Comparison of ENCODE assay signal across 8 cellular contexts in genomic region chr20:49167811-49168507, GRCh38. TPM values are rescaled to one million over a fixed set of nuclear protein-coding genes. Genes with fewer than 3 reads are reported as not detected.
A peak's percentile ranks its signal among the peaks of the same experiment; 100 is the strongest.
DNase-seq lines count a peak whose midpoint lies in the region; TF ChIP-seq lines count a peak whose summit lies in the region.
"Had no signal": no experiment of that assay in that cellular context is flagged by ENCODE, and none has a peak within 500 bp of the region (broad histone marks: within the 10 kb centered on the region; RNA-seq: fewer than 3 reads in every experiment).

No MANE protein-coding gene starts in this region.

- H3K9ac ChIP-seq in GM23248: no peak overlapping the region

- no peaks in the 10 kb centered on the region for H3K9me2 ChIP-seq in GM23248 (ENCODE audit: insufficient read depth)

- H3K79me2 ChIP-seq in GM23248 (ENCODE audit: insufficient read depth): peaks cover 100% of the 10 kb centered on the region

- peaks cover 5% of the 10 kb centered on the region; the same call in 1 of the 2 replicates for H3K36me3 ChIP-seq in GM23248 (ENCODE audit: low read depth)
- H3K36me3 ChIP-seq in stomach: peaks cover 11 to 41% (median 38%) of the 10 kb centered on the region in 4 donors

- H3K4me3 Mint-ChIP-seq in activated naive CD8-positive, alpha-beta T cell: peak overlapping the region; percentile 25
- H3K4me3 Mint-ChIP-seq in immature natural killer cell: peak overlapping the region in 3 of 5 donors; percentile 33 to 46 (median 42)

- no peaks in the 10 kb centered on the region for H3K9me3 Mint-ChIP-seq in activated naive CD8-positive, alpha-beta T cell (ENCODE audit: low read depth)
- no peaks in the 10 kb centered on the region for H3K9me3 Mint-ChIP-seq in immature natural killer cell

- peak overlapping the region; percentile 52 for H3K27ac Mint-ChIP-seq in activated naive CD8-positive, alpha-beta T cell
- H3K27ac Mint-ChIP-seq in immature natural killer cell: peak overlapping the region; percentile 39 to 87 (median 78)

- intact Hi-C loops in stomach (cut with DNase I; ENCODE audit: low total_unique reads): no loop called here

- 0 out of 2 replicates have a peak, but pooled peaks cover 9% of the 10 kb centered on the region for H4K20me1 ChIP-seq in GM23248 (ENCODE audit: insufficient read depth)

- H3K9me3 ChIP-seq in GM23248 (ENCODE audit: low read depth) (no peaks in the 10 kb centered on the region), stomach (no peaks in the 10 kb centered on the region)

- H3K4me3 ChIP-seq in GM23248: peak overlapping the region; percentile 34; the same call in 1 of the 2 replicates
- H3K4me3 ChIP-seq in stomach: no peak overlapping the region

- TF ChIP-seq CTCF in stomach (IDR thresholded peaks at IDR 0.05): no peak

- H2AFZ ChIP-seq in GM23248: no peak overlapping the region

- TF ChIP-seq POLR2A in stomach (IDR thresholded peaks at IDR 0.05): no peak

- H3K4me1 ChIP-seq in GM23248 (ENCODE audit: insufficient read depth) (peaks cover 22% of the 10 kb centered on the region), stomach (peaks cover 22 to 54% (median 41%) of the 10 kb centered on the region in 4 donors)

- in situ Hi-C loops in GM23248 (cut with MboI): no loop called here

- H3K4me2 ChIP-seq in GM23248 (ENCODE audit: unreplicated experiment): peak overlapping the region; percentile 47

- peaks cover 2% of the 10 kb centered on the region for H3K36me3 Mint-ChIP-seq in activated naive CD8-positive, alpha-beta T cell
- peaks cover 0 to 8% (median 3%) of the 10 kb centered on the region in 3 donors for H3K36me3 Mint-ChIP-seq in immature natural killer cell

- WGBS in GM23248 (ENCODE audit: low coverage in 1 of 2, low lambda C conversion rate in 2 of 2, missing lambda C conversion rate in 2 of 2), 2 experiments: 44 to 45% methylated on average over 5 of the region's 5 CpGs
- WGBS in stomach, 5 donors: 25 to 44% (median 35%) methylated on average over 5 of the region's 5 CpGs

- DNase-seq in GM23248: peak; percentile 70
- no peak for DNase-seq in immature natural killer cell
- DNase-seq in stomach: no peak
- no peak for DNase-seq in COR-L47 (lab: John Stamatoyannopoulos, UW)
- DNase-seq in stimulated activated CD4-positive, alpha-beta T cell treated with anti-CD3 and anti-CD28 coated beads, Interleukin-12 subunit alpha, Interleukin-12 subunit beta, amount 100 ng/mL, for 4 hours: no peak
- no peak for DNase-seq in COLO829 (ENCODE audit: low spot score)
- DNase-seq: NCI-H2107 had no signal

- H3K27ac ChIP-seq in GM23248 (peak overlapping the region; percentile 34), stomach (peak overlapping the region; percentile 14 to 44 (median 33))

- H3K27me3 ChIP-seq in GM23248 (replicated peaks; ENCODE audit: insufficient read depth): no peaks in the 10 kb centered on the region
- no peaks in the 10 kb centered on the region for H3K27me3 ChIP-seq in stomach

- H3K27me3 Mint-ChIP-seq in activated naive CD8-positive, alpha-beta T cell: no peaks in the 10 kb centered on the region
- peaks cover 0 to 3% (median 0%) of the 10 kb centered on the region in 3 donors for H3K27me3 Mint-ChIP-seq in immature natural killer cell (ENCODE audit: low read depth in 3 of 3)

- no peak for TF ChIP-seq EP300 in stomach (IDR thresholded peaks at IDR 0.05)

- peaks cover 23% of the 10 kb centered on the region for H3F3A ChIP-seq in GM23248 (ENCODE audit: insufficient read depth)

- peaks cover 66% of the 10 kb centered on the region for H3K4me1 Mint-ChIP-seq in activated naive CD8-positive, alpha-beta T cell (ENCODE audit: low read depth)
- H3K4me1 Mint-ChIP-seq in immature natural killer cell: peaks cover 40 to 64% of the 10 kb centered on the region in 2 donors

RNA-seq across cellular contexts. Expression of gene STAU1, which starts 20.2 kb away (rescaled TPM):
- total RNA-seq in GM23248 (2014; rRNA removed; shearing (Covaris generic)): 49.1 and 59.4 TPM in 2 replicates
- polyA plus RNA-seq in GM23248 (2016; fragmentation: Nextera tagmentation; extraction: Ambion mirVana) (76.2 and 78.2 TPM in 2 replicates), immature natural killer cell (10 to 100 TPM; 18.0 to 43.3 (median 18.2) TPM), stomach (10 to 100 TPM; 33.0 to 59.3 (median 38.4) TPM)
- total RNA-seq in stomach: 100 to 1,000 TPM in 1 of 5 donors, 10 to 100 TPM in 4; 33.9 to 129 (median 77.3) TPM

RNA-seq across cellular contexts. Expression of gene DDX27, which starts 51.3 kb away (rescaled TPM):
- 24.2 and 25.3 TPM in 2 replicates for total RNA-seq in GM23248 (2014; rRNA removed; shearing (Covaris generic))
- 35.6 and 36.3 TPM in 2 replicates for polyA plus RNA-seq in GM23248 (2016; fragmentation: Nextera tagmentation; extraction: Ambion mirVana)
- 10 to 100 TPM; 14.3 to 41.9 (median 18.7) TPM for polyA plus RNA-seq in immature natural killer cell
- 10 to 100 TPM; 11.7 to 38.2 (median 36.2) TPM for total RNA-seq in stomach
- 10 to 100 TPM; 21.0 to 21.5 (median 21.4) TPM for polyA plus RNA-seq in stomach
